2 cellular contexts compared by ENCODE assay signal in the genomic region with DNA sequence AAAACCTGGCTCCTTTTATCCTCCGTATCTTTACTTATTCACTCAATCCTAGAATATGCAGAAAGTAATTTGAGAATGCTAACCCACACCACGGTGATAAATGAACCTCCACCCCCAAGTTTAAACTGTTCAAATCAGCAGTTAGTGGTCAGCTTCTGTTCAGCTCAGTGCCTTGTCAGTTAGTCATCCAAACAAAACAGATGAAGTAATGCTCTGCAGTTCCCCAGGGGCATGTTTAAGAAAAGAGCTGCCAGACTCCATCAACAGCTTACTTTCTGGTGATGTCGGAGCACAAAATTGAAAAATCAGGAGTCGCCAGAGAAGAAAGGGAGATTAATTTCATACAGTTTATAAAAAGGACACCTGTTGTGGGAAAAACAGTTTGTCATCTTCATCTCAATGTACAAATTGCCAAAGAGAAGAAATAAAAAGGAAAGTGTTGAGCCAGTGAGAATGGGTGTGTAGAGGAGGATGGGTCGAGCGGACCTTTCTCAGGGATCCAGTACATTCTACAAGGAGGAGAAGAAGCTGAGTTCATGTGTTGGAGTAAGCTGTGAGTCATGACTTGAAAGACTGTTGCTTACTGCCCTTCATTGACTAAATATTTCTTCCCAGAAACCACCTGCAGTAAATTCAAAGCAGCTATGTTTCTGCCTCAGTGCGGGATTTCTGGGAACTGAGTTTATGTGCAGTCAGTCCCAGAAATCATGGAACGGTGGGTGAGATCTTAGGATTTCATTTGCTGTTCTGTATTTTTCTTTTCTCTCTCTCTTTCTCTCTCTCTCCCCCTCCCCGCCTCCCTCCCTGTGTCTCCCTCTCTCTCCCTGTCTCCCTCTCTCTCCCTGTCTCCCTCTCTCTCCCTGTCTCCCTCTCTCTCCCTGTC.
TF ChIP-seq lines count a peak whose summit lies in the region.

No MANE protein-coding gene starts in this region.

TF ChIP-seq in GM12891, 5 proteins besides CTCF, POLR2A, EP300 and RAD21 (continued from another document):
- TF ChIP-seq PAX5 (IDR thresholded peaks at IDR 0.05; ENCODE audit: insufficient read depth, low read length, severe bottlenecking), result no peak

TF ChIP-seq in HCT116, 20 proteins besides CTCF, POLR2A, EP300 and RAD21 (continued from another document):
- peak; percentile 8; the same call in 1 of the 2 replicates for TF ChIP-seq JUND (IDR thresholded peaks at IDR 0.05)
- 0 out of 2 replicates have a peak, but pooled peaks have one; percentile 12 for TF ChIP-seq SP1 (IDR thresholded peaks at IDR 0.05; ENCODE audit: low read depth)
- peak; percentile 51; the same call in 1 of the 2 replicates for TF ChIP-seq CEBPB (IDR thresholded peaks at IDR 0.05; ENCODE audit: low read depth)
- TF ChIP-seq FOSL1 (IDR thresholded peaks at IDR 0.05; ENCODE audit: low read depth), result peak; percentile 17; the same call in 1 of the 2 replicates
- TF ChIP-seq, protein P1, sequence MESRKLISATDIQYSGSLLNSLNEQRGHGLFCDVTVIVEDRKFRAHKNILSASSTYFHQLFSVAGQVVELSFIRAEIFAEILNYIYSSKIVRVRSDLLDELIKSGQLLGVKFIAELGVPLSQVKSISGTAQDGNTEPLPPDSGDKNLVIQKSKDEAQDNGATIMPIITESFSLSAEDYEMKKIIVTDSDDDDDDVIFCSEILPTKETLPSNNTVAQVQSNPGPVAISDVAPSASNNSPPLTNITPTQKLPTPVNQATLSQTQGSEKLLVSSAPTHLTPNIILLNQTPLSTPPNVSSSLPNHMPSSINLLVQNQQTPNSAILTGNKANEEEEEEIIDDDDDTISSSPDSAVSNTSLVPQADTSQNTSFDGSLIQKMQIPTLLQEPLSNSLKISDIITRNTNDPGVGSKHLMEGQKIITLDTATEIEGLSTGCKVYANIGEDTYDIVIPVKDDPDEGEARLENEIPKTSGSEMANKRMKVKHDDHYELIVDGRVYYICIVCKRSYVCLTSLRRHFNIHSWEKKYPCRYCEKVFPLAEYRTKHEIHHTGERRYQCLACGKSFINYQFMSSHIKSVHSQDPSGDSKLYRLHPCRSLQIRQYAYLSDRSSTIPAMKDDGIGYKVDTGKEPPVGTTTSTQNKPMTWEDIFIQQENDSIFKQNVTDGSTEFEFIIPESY (IDR thresholded peaks at IDR 0.05; ENCODE audit: extremely low read depth, insufficient replicate concordance, low read length), result no peak
